Comparison of ENCODE assay signal across 12 cellular contexts in the genomic region with DNA sequence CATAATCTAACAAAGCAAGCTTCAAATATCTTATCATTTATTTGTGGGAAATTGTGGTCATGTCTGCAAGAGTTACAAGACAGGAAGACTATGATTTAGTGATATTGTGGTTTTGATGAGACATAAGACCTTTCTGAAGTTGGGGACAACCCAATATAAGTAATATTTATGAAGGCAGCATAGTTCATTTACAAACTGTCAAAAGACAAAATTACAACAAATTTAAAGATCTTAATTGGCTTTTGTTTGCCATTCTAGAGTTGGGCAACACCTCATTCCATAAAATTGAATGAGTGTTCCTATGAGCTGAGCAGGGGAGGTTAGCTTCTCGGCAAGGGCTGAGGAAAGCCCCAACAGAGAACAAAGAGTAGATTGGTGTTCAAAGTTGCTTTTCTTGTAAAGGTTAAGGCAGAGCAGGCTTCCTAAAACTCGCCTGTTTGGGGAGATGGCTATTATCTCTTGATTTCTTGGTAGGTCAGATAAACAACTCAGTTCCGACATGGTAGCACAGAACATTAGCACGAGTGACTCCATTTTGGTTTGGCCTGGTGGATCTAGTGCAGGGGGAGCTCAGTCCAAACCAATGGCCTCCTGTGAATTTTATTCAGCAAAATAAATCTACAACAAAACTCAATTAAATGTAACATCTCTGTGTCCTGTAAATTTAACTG. TPM values are rescaled to one million over a fixed set of nuclear protein-coding genes. Genes with fewer than 3 reads are reported as not detected.
A peak's percentile ranks its signal among the peaks of the same experiment; 100 is the strongest.
DNase-seq lines count a peak whose midpoint lies in the region; ATAC-seq and TF ChIP-seq lines count a peak whose summit lies in the region.
"Had no signal": no experiment of that assay in that cellular context is flagged by ENCODE, and none has a peak within 500 bp of the region (broad histone marks: within the 10 kb centered on the region; RNA-seq: fewer than 3 reads in every experiment).

No MANE protein-coding gene starts in this region.

- H3K36me3 Mint-ChIP-seq in CD4-positive, CD25-positive, alpha-beta regulatory T cell, result no peaks in the 10 kb centered on the region
- H3K36me3 Mint-ChIP-seq in mesothelial cell of epicardium, result no peaks in the 10 kb centered on the region

- H3K27me3 ChIP-seq in CD4-positive, CD25-positive, alpha-beta regulatory T cell (ENCODE audit: control insufficient read depth, insufficient read depth, low read length), result peaks cover 2% of the 10 kb centered on the region
- H3K27me3 ChIP-seq: right atrium auricular region had no signal

- H3K4me1 Mint-ChIP-seq in CD4-positive, CD25-positive, alpha-beta regulatory T cell, result peaks cover 6 to 15% (median 13%) of the 10 kb centered on the region in 4 donors
- H3K4me1 Mint-ChIP-seq in mesothelial cell of epicardium, result peaks cover 50% of the 10 kb centered on the region

- no peak overlapping the region for H3K4me3 Mint-ChIP-seq in CD4-positive, CD25-positive, alpha-beta regulatory T cell
- no peak overlapping the region for H3K4me3 Mint-ChIP-seq in mesothelial cell of epicardium
- H3K4me3 Mint-ChIP-seq: dendritic cell treated with granulocyte-macrophage colony-stimulating factor and Interleukin-4, amounts not matched to agents 40 ng/mL and 50 ng/mL, for 4 days had no signal

- no peak for DNase-seq in CD4-positive, CD25-positive, alpha-beta regulatory T cell
- DNase-seq in M059J (ENCODE audit: low read depth) (peak; percentile 77), amniotic epithelial cell (ENCODE audit: low read depth) (peak; percentile 91), mesothelial cell of epicardium (ENCODE audit: low spot score in 2 of 2, unreplicated experiment in 2 of 2) (no peak), omental fat pad (ENCODE audit: low spot score) (no peak), NCI-H82 (lab: John Stamatoyannopoulos, UW) (no peak)
- no peak for DNase-seq in stimulated activated CD4-positive, alpha-beta T cell treated with anti-CD3 and anti-CD28 coated beads, Interleukin-15, amount 100 ng/mL, for 24 hours
- DNase-seq: activated naive CD4-positive, alpha-beta T cell treated with anti-CD3 and anti-CD28 coated beads, Interleukin-2, amount 50 U/mL, for 16 hours; NCI-H1436 had no signal

- peaks cover 28% of the 10 kb centered on the region for H3K27me3 Mint-ChIP-seq in CD4-positive, CD25-positive, alpha-beta regulatory T cell
- H3K27me3 Mint-ChIP-seq in mesothelial cell of epicardium (ENCODE audit: low read depth), result no peaks in the 10 kb centered on the region

- no peaks in the 10 kb centered on the region for H3K4me1 ChIP-seq in CD4-positive, CD25-positive, alpha-beta regulatory T cell (ENCODE audit: control insufficient read depth, insufficient read depth, low read length, poor library complexity, severe bottlenecking)

- no peaks in the 10 kb centered on the region for H3K36me3 ChIP-seq in CD4-positive, CD25-positive, alpha-beta regulatory T cell (ENCODE audit: control insufficient read depth, insufficient read depth, low read length)
- H3K36me3 ChIP-seq: right atrium auricular region had no signal

- H3K27ac ChIP-seq in CD4-positive, CD25-positive, alpha-beta regulatory T cell (ENCODE audit: insufficient read depth, low read length, poor library complexity, severe bottlenecking), result no peak overlapping the region
- H3K27ac ChIP-seq: right atrium auricular region had no signal

- ATAC-seq in CD4-positive, CD25-positive, alpha-beta regulatory T cell (ENCODE audit: low read depth in 2 of 2), result no peak
- no peak for ATAC-seq in GM18505 (IDR thresholded peaks at IDR 0.05; ENCODE audit: unreplicated experiment)
- no peak for ATAC-seq in omental fat pad (ENCODE audit: low FRiP score)

- peak overlapping the region in 2 of 3 donors; percentile 27 to 47 for H3K27ac Mint-ChIP-seq in CD4-positive, CD25-positive, alpha-beta regulatory T cell
- peak overlapping the region; percentile 77 for H3K27ac Mint-ChIP-seq in mesothelial cell of epicardium
- H3K27ac Mint-ChIP-seq: dendritic cell treated with granulocyte-macrophage colony-stimulating factor and Interleukin-4, amounts not matched to agents 40 ng/mL and 50 ng/mL, for 4 days had no signal

- no peak for TF ChIP-seq POLR2A in GM18505 (IDR thresholded peaks at IDR 0.05; ENCODE audit: borderline replicate concordance, extremely low read depth, insufficient read depth, insufficient read length)

- TF ChIP-seq CTCF in mesothelial cell of epicardium (IDR thresholded peaks at IDR 0.05; ENCODE audit: unreplicated experiment) (no peak), omental fat pad (IDR thresholded peaks at IDR 0.05) (no peak)

- no peak overlapping the region for H3K4me3 ChIP-seq in CD4-positive, CD25-positive, alpha-beta regulatory T cell (ENCODE audit: low read depth, low read length)
- H3K4me3 ChIP-seq: right atrium auricular region had no signal

- no peaks in the 10 kb centered on the region for H3K9me3 ChIP-seq in CD4-positive, CD25-positive, alpha-beta regulatory T cell (ENCODE audit: control insufficient read depth in 2 of 2, low read length in 2 of 2)
- H3K9me3 ChIP-seq: right atrium auricular region had no signal

- no peaks in the 10 kb centered on the region for H3K9me3 Mint-ChIP-seq in CD4-positive, CD25-positive, alpha-beta regulatory T cell
- H3K9me3 Mint-ChIP-seq in mesothelial cell of epicardium, result no peaks in the 10 kb centered on the region
- H3K9me3 Mint-ChIP-seq: dendritic cell treated with granulocyte-macrophage colony-stimulating factor and Interleukin-4, amounts not matched to agents 40 ng/mL and 50 ng/mL, for 4 days had no signal

RNA-seq across cellular contexts. Expression of a gene that starts 10.9 kb away (rescaled TPM):
- 17.8 TPM for total RNA-seq in CD4-positive, CD25-positive, alpha-beta regulatory T cell
- polyA plus RNA-seq in CD4-positive, CD25-positive, alpha-beta regulatory T cell, result 10 to 100 TPM; 10.1 to 12.3 (median 11.8) TPM
- 28.6 and 35.2 TPM in 2 replicates for total RNA-seq in M059J (2014; rRNA removed; shearing (Covaris generic))
- total RNA-seq in mesothelial cell of epicardium (36.6 to 42.4 TPM (median 37.6 TPM) in 3 replicates), omental fat pad (100 to 1,000 TPM in 3 of 4 donors, 10 to 100 TPM in 1; 37.8 to 176 (median 137) TPM)

Comparison
In these comparisons a context has a peak if more than half of its experiments do, and no peak if none do; other contexts are left out.
1. DNase-seq: peak in M059J (single experiment) and amniotic epithelial cell (single experiment); none in CD4-positive, CD25-positive, alpha-beta regulatory T cell (0 of 3), mesothelial cell of epicardium (0 of 2), omental fat pad (single experiment), NCI-H82 (single experiment) and stimulated activated CD4-positive, alpha-beta T cell treated with anti-CD3 and anti-CD28 coated beads, Interleukin-15, amount 100 ng/mL, for 24 hours (single experiment).